29 cellular contexts compared by ENCODE assay signal in genomic region chr4:38065900-38066299, GRCh38.
"Had no signal": no experiment of that assay in that cellular context is flagged by ENCODE, and none has a peak within 500 bp of the region (broad histone marks: within the 10 kb centered on the region; RNA-seq: fewer than 3 reads in every experiment).

No MANE protein-coding gene starts in this region.

- H3K9me3 Mint-ChIP-seq: stimulated activated effector memory CD8-positive, alpha-beta T cell treated with anti-CD3 and anti-CD28 coated beads, Interleukin-12 subunit alpha, Interleukin-12 subunit beta, amount 100 ng/mL, for 72 hours; stimulated activated memory B cell treated with anti-CD40 and anti-IgM and Interleukin-4, amounts not matched to agents 10 μg/mL and 1 μg/mL and 100 μg/mL, for 72 hours; stimulated activated naive B cell treated with anti-CD40 and anti-IgM and Interleukin-4, amounts not matched to agents 10 μg/mL and 1 μg/mL and 100 μg/mL, for 72 hours; stimulated activated naive CD8-positive, alpha-beta T cell treated with anti-CD3 and anti-CD28 coated beads, Interleukin-15, amount 100 ng/mL, for 72 hours; stimulated activated naive CD8-positive, alpha-beta T cell treated with anti-CD3 and anti-CD28 coated beads, Interleukin-15, Interleukin-2, amounts not matched to agents 100 ng/mL and 50 ng/mL, for 24 hours; type B pancreatic cell had no signal

- H3K36me3 ChIP-seq: suprapubic skin, transverse colon, uterus, vagina had no signal

- FAIRE-seq: urothelium cell line had no signal

- ATAC-seq: stimulated activated effector memory CD8-positive, alpha-beta T cell treated with anti-CD3 and anti-CD28 coated beads, Interleukin-12 subunit alpha, Interleukin-12 subunit beta, amount 100 ng/mL, for 72 hours; stimulated activated memory B cell treated with anti-CD40 and anti-IgM and Interleukin-4, amounts not matched to agents 10 μg/mL and 1 μg/mL and 100 μg/mL, for 72 hours; stimulated activated naive B cell treated with anti-CD40 and anti-IgM and Interleukin-4, amounts not matched to agents 10 μg/mL and 1 μg/mL and 100 μg/mL, for 72 hours; stimulated activated naive CD8-positive, alpha-beta T cell treated with anti-CD3 and anti-CD28 coated beads, Interleukin-15, amount 100 ng/mL, for 72 hours; stimulated activated naive CD8-positive, alpha-beta T cell treated with anti-CD3 and anti-CD28 coated beads, Interleukin-15, Interleukin-2, amounts not matched to agents 100 U/mL and 50 U/mL, for 24 hours; upper lobe of right lung had no signal

- DNase-seq: stimulated activated CD4-positive, alpha-beta T cell treated with anti-CD3 and anti-CD28 coated beads, Interleukin-2, amount 100 ng/mL, for 48 hours; stimulated activated CD4-positive, alpha-beta T cell treated with anti-CD3 and anti-CD28 coated beads, Interleukin-4, amount 100 ng/mL, for 1 hour; stimulated activated CD4-positive, alpha-beta T cell treated with anti-CD3 and anti-CD28 coated beads, Interleukin-4, amount 100 ng/mL, for 24 hours; stimulated activated CD4-positive, alpha-beta T cell treated with anti-CD3 and anti-CD28 coated beads, Interleukin-4, amount 100 ng/mL, for 4 hours; stimulated activated CD8-positive, alpha-beta memory T cell treated with anti-CD3 and anti-CD28 coated beads, Interleukin-4, amount 100 ng/mL, for 48 hours; stimulated activated naive B cell treated with anti-CD40 and anti-IgM and Interleukin-4, amounts not matched to agents 10 μg/mL and 1 μg/mL and 100 μg/mL, for 72 hours; stimulated activated naive CD4-positive, alpha-beta T cell; stimulated activated naive CD4-positive, alpha-beta T cell treated with Interleukin-2 at 50 U/mL for 16 hours; stimulated activated naive CD8-positive, alpha-beta T cell treated with anti-CD3 and anti-CD28 coated beads, Interleukin-15, amount 100 ng/mL, for 72 hours; stimulated activated naive CD8-positive, alpha-beta T cell treated with anti-CD3 and anti-CD28 coated beads, Interleukin-15, Interleukin-2, amounts not matched to agents 100 U/mL and 50 U/mL, for 24 hours; stomach; substantia nigra; testis; thyroid gland; tibial artery; transverse colon; trophoblast cell; upper lobe of left lung; upper lobe of right lung; uterus had no signal

- H3K4me1 ChIP-seq: testis had no signal

- H3K4me3 Mint-ChIP-seq: stimulated activated effector memory CD8-positive, alpha-beta T cell treated with anti-CD3 and anti-CD28 coated beads, Interleukin-12 subunit alpha, Interleukin-12 subunit beta, amount 100 ng/mL, for 72 hours; stimulated activated memory B cell treated with anti-CD40 and anti-IgM and Interleukin-4, amounts not matched to agents 10 μg/mL and 1 μg/mL and 100 μg/mL, for 72 hours; stimulated activated naive B cell treated with anti-CD40 and anti-IgM and Interleukin-4, amounts not matched to agents 10 μg/mL and 1 μg/mL and 100 μg/mL, for 72 hours; stimulated activated naive CD8-positive, alpha-beta T cell treated with anti-CD3 and anti-CD28 coated beads, Interleukin-15, amount 100 ng/mL, for 72 hours; stimulated activated naive CD8-positive, alpha-beta T cell treated with anti-CD3 and anti-CD28 coated beads, Interleukin-15, Interleukin-2, amounts not matched to agents 100 ng/mL and 50 ng/mL, for 24 hours; type B pancreatic cell had no signal

- H3K27me3 ChIP-seq: stomach, suprapubic skin, testis, thyroid gland, tibial artery, tibial nerve, transverse colon, upper lobe of left lung, upper lobe of right lung, uterus, vagina had no signal

- H3K27ac ChIP-seq: stomach, suprapubic skin, testis, thoracic aorta, thyroid gland, tibial artery, tibial nerve, transverse colon, upper lobe of left lung, upper lobe of right lung, uterus, vagina had no signal

- H3K27me3 Mint-ChIP-seq: stimulated activated memory B cell treated with anti-CD40 and anti-IgM and Interleukin-4, amounts not matched to agents 10 μg/mL and 1 μg/mL and 100 μg/mL, for 72 hours; stimulated activated naive B cell treated with anti-CD40 and anti-IgM and Interleukin-4, amounts not matched to agents 10 μg/mL and 1 μg/mL and 100 μg/mL, for 72 hours; stimulated activated naive CD8-positive, alpha-beta T cell treated with anti-CD3 and anti-CD28 coated beads, Interleukin-15, amount 100 ng/mL, for 72 hours; stimulated activated naive CD8-positive, alpha-beta T cell treated with anti-CD3 and anti-CD28 coated beads, Interleukin-15, Interleukin-2, amounts not matched to agents 100 ng/mL and 50 ng/mL, for 24 hours; type B pancreatic cell had no signal

- H3K27ac Mint-ChIP-seq: stimulated activated effector memory CD8-positive, alpha-beta T cell treated with anti-CD3 and anti-CD28 coated beads, Interleukin-12 subunit alpha, Interleukin-12 subunit beta, amount 100 ng/mL, for 72 hours; stimulated activated memory B cell treated with anti-CD40 and anti-IgM and Interleukin-4, amounts not matched to agents 10 μg/mL and 1 μg/mL and 100 μg/mL, for 72 hours; stimulated activated naive B cell treated with anti-CD40 and anti-IgM and Interleukin-4, amounts not matched to agents 10 μg/mL and 1 μg/mL and 100 μg/mL, for 72 hours; stimulated activated naive CD8-positive, alpha-beta T cell treated with anti-CD3 and anti-CD28 coated beads, Interleukin-15, Interleukin-2, amounts not matched to agents 100 ng/mL and 50 ng/mL, for 24 hours; type B pancreatic cell had no signal

- H3K4me3 ChIP-seq: stomach, suprapubic skin, testis, thoracic aorta, thyroid gland, tibial artery, tibial nerve, transverse colon, upper lobe of left lung, upper lobe of right lung, uterus, vagina had no signal

- H3K9me3 ChIP-seq: stomach, suprapubic skin, testis, thoracic aorta, thyroid gland, tibial artery, tibial nerve, transverse colon, upper lobe of left lung, upper lobe of right lung, uterus, vagina had no signal
